Comparison of ENCODE assay signal across 8 cellular contexts in genomic region chr16:68083861-68084503, GRCh38. TPM values are rescaled to one million over a fixed set of nuclear protein-coding genes. Genes with fewer than 3 reads are reported as not detected.
DNase-seq lines count a peak whose midpoint lies in the region; ATAC-seq and TF ChIP-seq lines count a peak whose summit lies in the region.

No MANE protein-coding gene starts in this region.

- no peak for ATAC-seq in HG02588 (IDR thresholded peaks at IDR 0.05; ENCODE audit: unreplicated experiment)
- ATAC-seq in HG02884 (IDR thresholded peaks at IDR 0.05; ENCODE audit: unreplicated experiment): no peak
- ATAC-seq in left colon: no peak

- H3F3A ChIP-seq in DOHH2 (ENCODE audit: control insufficient read depth, insufficient read depth): peaks cover 11% of the 10 kb centered on the region

- H3K36me3 ChIP-seq in DOHH2 (ENCODE audit: control insufficient read depth, low read length): peaks cover 7% of the 10 kb centered on the region
- H3K36me3 ChIP-seq in muscle layer of duodenum (ENCODE audit: control insufficient read depth in 1 of 2, insufficient read depth in 2 of 2, low read length in 2 of 2): peaks cover 0 to 9% of the 10 kb centered on the region in 2 donors

- no peaks in the 10 kb centered on the region for H3K9me3 ChIP-seq in DOHH2 (ENCODE audit: control insufficient read depth, insufficient read depth, low read length)
- no peaks in the 10 kb centered on the region for H3K9me3 ChIP-seq in muscle layer of duodenum (ENCODE audit: control insufficient read depth in 1 of 2, low read length in 2 of 2)

- H3K4me2 ChIP-seq in DOHH2 (ENCODE audit: low read length): peak overlapping the region; percentile 84

- no peaks in the 10 kb centered on the region for H4K20me1 ChIP-seq in DOHH2 (ENCODE audit: control insufficient read depth, insufficient read depth, low read depth, low read length)

- peak overlapping the region; percentile 90 for H3K4me3 Mint-ChIP-seq in dendritic cell treated with granulocyte-macrophage colony-stimulating factor and Interleukin-4, amounts not matched to agents 40 ng/mL and 50 ng/mL, for 4 days

- peaks cover 35% of the 10 kb centered on the region for H3K79me2 ChIP-seq in DOHH2 (ENCODE audit: control insufficient read depth, low read length)

- no peaks in the 10 kb centered on the region for H3K27me3 ChIP-seq in DOHH2 (ENCODE audit: control insufficient read depth, low read length)
- H3K27me3 ChIP-seq in muscle layer of duodenum (ENCODE audit: low read depth, low read length): no peaks in the 10 kb centered on the region

- H3K4me3 ChIP-seq in DOHH2 (ENCODE audit: low read length) (peak overlapping the region; percentile 85), muscle layer of duodenum (ENCODE audit: low read depth in 1 of 2, low read length in 2 of 2) (peak overlapping the region; percentile 68 to 89)

- intact Hi-C loops in dendritic cell treated with granulocyte-macrophage colony-stimulating factor and Interleukin-4, amounts not matched to agents 40 ng/mL and 50 ng/mL, for 4 days (cut with micrococcal nuclease): no loop called here
- intact Hi-C loops in left colon (cut with DNase I, micrococcal nuclease): no loop called here

- H3K9me2 ChIP-seq in DOHH2 (replicated peaks; ENCODE audit: control insufficient read depth, low read length): no peaks in the 10 kb centered on the region

- H3K9me3 Mint-ChIP-seq in dendritic cell treated with granulocyte-macrophage colony-stimulating factor and Interleukin-4, amounts not matched to agents 40 ng/mL and 50 ng/mL, for 4 days: no peaks in the 10 kb centered on the region

- H3K4me1 ChIP-seq in DOHH2 (ENCODE audit: control insufficient read depth, low read length) (peaks cover 43% of the 10 kb centered on the region), muscle layer of duodenum (ENCODE audit: control insufficient read depth in 1 of 2, insufficient read depth in 2 of 2, low read length in 2 of 2) (peaks cover 33 to 42% of the 10 kb centered on the region in 2 donors)

- peak; percentile 22 for DNase-seq in M059J (ENCODE audit: low read depth)
- no peak for DNase-seq in DMS153 (lab: John Stamatoyannopoulos, UW)
- no peak for DNase-seq in left colon

- no peak for TF ChIP-seq CTCF in DOHH2 (IDR thresholded peaks at IDR 0.05; ENCODE audit: low read depth, low read length, poor library complexity, severe bottlenecking)

- no peaks in the 10 kb centered on the region for H3K27me3 Mint-ChIP-seq in dendritic cell treated with granulocyte-macrophage colony-stimulating factor and Interleukin-4, amounts not matched to agents 40 ng/mL and 50 ng/mL, for 4 days

- H3K27ac ChIP-seq in DOHH2 (ENCODE audit: low read depth, low read length) (peak overlapping the region; percentile 74), muscle layer of duodenum (ENCODE audit: low read length) (peak overlapping the region; percentile 97)

- H3K36me3 Mint-ChIP-seq in dendritic cell treated with granulocyte-macrophage colony-stimulating factor and Interleukin-4, amounts not matched to agents 40 ng/mL and 50 ng/mL, for 4 days (ENCODE audit: low read depth): peaks cover 13% of the 10 kb centered on the region

- H3K27ac Mint-ChIP-seq in dendritic cell treated with granulocyte-macrophage colony-stimulating factor and Interleukin-4, amounts not matched to agents 40 ng/mL and 50 ng/mL, for 4 days: peak overlapping the region; percentile 96

- peaks cover 64% of the 10 kb centered on the region for H3K4me1 Mint-ChIP-seq in dendritic cell treated with granulocyte-macrophage colony-stimulating factor and Interleukin-4, amounts not matched to agents 40 ng/mL and 50 ng/mL, for 4 days (ENCODE audit: low read depth)

RNA-seq across cellular contexts. Expression of gene NFATC3, which starts 1.2 kb away (rescaled TPM):
- total RNA-seq in M059J (2014; rRNA removed; shearing (Covaris generic)): 24.9 and 31.9 TPM in 2 replicates
- 10 to 100 TPM; 24.6 to 24.9 TPM for total RNA-seq in left colon
